In genomic region chrX:10155137-10155536, GRCh38 we compare ENCODE assay signal across 13 cellular contexts. TPM values are rescaled to one million over a fixed set of nuclear protein-coding genes. Genes with fewer than 3 reads are reported as not detected.
A peak's percentile ranks its signal among the peaks of the same experiment; 100 is the strongest.
DNase-seq lines count a peak whose midpoint lies in the region; ATAC-seq, FAIRE-seq and TF ChIP-seq lines count a peak whose summit lies in the region.
"Had no signal": no experiment of that assay in that cellular context is flagged by ENCODE, and none has a peak within 500 bp of the region (broad histone marks: within the 10 kb centered on the region; RNA-seq: fewer than 3 reads in every experiment).

No MANE protein-coding gene starts in this region.

- H3K9me2 ChIP-seq in PC-9 (ENCODE audit: insufficient read depth), result no peaks in the 10 kb centered on the region

- peak overlapping the region; percentile 46 to 87 (median 69) for H3K27ac Mint-ChIP-seq in nephron
- H3K27ac Mint-ChIP-seq: CD4-positive, CD25-positive, alpha-beta regulatory T cell had no signal

- H3K4me3 Mint-ChIP-seq in nephron, result peak overlapping the region in 2 of 3 experiments; percentile 1 to 13
- H3K4me3 Mint-ChIP-seq: CD4-positive, CD25-positive, alpha-beta regulatory T cell had no signal

- peaks cover 12% of the 10 kb centered on the region for H3K27me3 Mint-ChIP-seq in nephron (ENCODE audit: low read depth)

- peaks cover 34% of the 10 kb centered on the region for H3K4me1 Mint-ChIP-seq in nephron

- no peak overlapping the region for H3K4me2 ChIP-seq in PC-9

- DNase-seq in D721Med (ENCODE audit: insufficient read length, low spot score) (no peak), PC-9 (no peak), NCI-H510A treated with DMSO at 0.1 percent for 48 hours (lab: John Stamatoyannopoulos, UW) (no peak)
- DNase-seq: Calu3; CD4-positive, CD25-positive, alpha-beta regulatory T cell; DMS79 had no signal

- peaks cover 29% of the 10 kb centered on the region for H3F3A ChIP-seq in PC-9 (ENCODE audit: insufficient read depth, low read depth)

- no TSS peak for BruUV-seq in PC-9 (replicated peaks; lab: Mats Ljungman, UMichigan)

- H3K27me3 ChIP-seq in PC-9 (ENCODE audit: insufficient read depth, low read depth), result no peaks in the 10 kb centered on the region

- intact Hi-C loops in PC-9 (cut with micrococcal nuclease; ENCODE audit: unreplicated experiment), result no loop called here

- H3K9me3 ChIP-seq in PC-9 (ENCODE audit: insufficient read depth, low read depth), result no peaks in the 10 kb centered on the region
- H3K9me3 ChIP-seq: BLaER1 treated with 17β-estradiol and CSF1 and Interleukin-3, amounts not matched to agents 10 nM and 100 nM; HAP-1 had no signal

- no peaks in the 10 kb centered on the region for H3K79me2 ChIP-seq in PC-9 (ENCODE audit: low read depth)

- POLR2A ChIA-PET in PC-9 (lab: Charles Lee; ENCODE audit: unreplicated experiment), result no interaction called here

- CTCF ChIA-PET in PC-9 (lab: Charles Lee), result no interaction called here

- no peak overlapping the region for H3K4me3 ChIP-seq in PC-9
- H3K4me3 ChIP-seq: BLaER1 treated with 17β-estradiol and CSF1 and Interleukin-3, amounts not matched to agents 10 nM and 100 nM; HAP-1 had no signal

- H2AFZ ChIP-seq in PC-9, result no peak overlapping the region

- H3K4me1 ChIP-seq in PC-9 (replicated peaks; ENCODE audit: insufficient read depth), result peaks cover 17% of the 10 kb centered on the region

- H3K36me3 ChIP-seq in PC-9 (ENCODE audit: low read depth), result no peaks in the 10 kb centered on the region
- H3K36me3 ChIP-seq: BLaER1 treated with 17β-estradiol and CSF1 and Interleukin-3, amounts not matched to agents 10 nM and 100 nM; HAP-1 had no signal

- H3K9me3 Mint-ChIP-seq in nephron, result peaks cover 3% of the 10 kb centered on the region
- H3K9me3 Mint-ChIP-seq: CD4-positive, CD25-positive, alpha-beta regulatory T cell had no signal

- TF ChIP-seq CTCF in D721Med (IDR thresholded peaks at IDR 0.05; ENCODE audit: insufficient read depth, missing control alignments) (no peak), PC-9 (conservative IDR thresholded peaks at IDR 0.05) (no peak), nephron (IDR thresholded peaks at IDR 0.05; ENCODE audit: unreplicated experiment in 3 of 3) (no peak)

- peak; percentile 35 for FAIRE-seq in D721Med (lab: Jason Lieb, UNC)
- FAIRE-seq: GM12892, H1 had no signal

- ATAC-seq in GM21528 (IDR thresholded peaks at IDR 0.05; ENCODE audit: low FRiP score, unreplicated experiment) (no peak), GM21576 (IDR thresholded peaks at IDR 0.05; ENCODE audit: unreplicated experiment) (no peak)

- no peaks in the 10 kb centered on the region for H3K36me3 Mint-ChIP-seq in nephron (ENCODE audit: low read depth)
- H3K36me3 Mint-ChIP-seq: CD4-positive, CD25-positive, alpha-beta regulatory T cell had no signal

- H4K20me1 ChIP-seq in PC-9 (ENCODE audit: insufficient read depth), result no peaks in the 10 kb centered on the region

- peak overlapping the region; percentile 94; the same call in 1 of the 2 replicates for H3K27ac ChIP-seq in PC-9
- H3K27ac ChIP-seq: BLaER1 treated with 17β-estradiol and CSF1 and Interleukin-3, amounts not matched to agents 10 nM and 100 nM had no signal

RNA-seq across cellular contexts. Expression of gene CLCN4, which starts 1.6 kb away (rescaled TPM):
- total RNA-seq in PC-9 (2021), result 3.1 and 4.4 TPM in 2 replicates
